In the genomic region with DNA sequence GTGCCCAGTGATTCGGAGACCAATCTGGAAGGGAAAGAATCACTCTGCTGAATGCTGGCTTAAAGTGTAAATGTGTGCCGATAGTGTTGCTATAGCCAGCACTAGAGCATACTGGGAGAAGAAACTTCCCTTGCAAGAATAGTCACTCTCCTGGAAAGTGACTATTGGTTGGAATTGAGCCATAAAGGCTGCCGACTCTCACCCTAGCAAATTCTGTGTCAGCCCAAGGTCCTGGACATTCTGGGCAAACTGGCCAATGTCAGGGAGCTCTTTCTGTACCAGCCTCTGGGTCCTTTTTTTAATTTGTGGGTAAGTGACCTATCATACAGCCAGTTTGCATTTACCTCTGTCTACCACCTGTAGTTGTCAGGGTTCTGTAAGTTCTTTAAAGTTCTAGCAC, we compare ENCODE assay signal across 27 cellular contexts. TPM values are rescaled to one million over a fixed set of nuclear protein-coding genes. Genes with fewer than 3 reads are reported as not detected.
DNase-seq lines count a peak whose midpoint lies in the region; ATAC-seq and TF ChIP-seq lines count a peak whose summit lies in the region.
"Had no signal": no experiment of that assay in that cellular context is flagged by ENCODE, and none has a peak within 500 bp of the region (broad histone marks: within the 10 kb centered on the region; RNA-seq: fewer than 3 reads in every experiment).

No MANE protein-coding gene starts in this region.

- ATAC-seq in GM21447 (IDR thresholded peaks at IDR 0.05; ENCODE audit: unreplicated experiment): no peak
- ATAC-seq: HCT116 had no signal

- H3K4me1 ChIP-seq in breast epithelium: no peaks in the 10 kb centered on the region
- H3K4me1 ChIP-seq: BE2C had no signal

- H3K4me3 Mint-ChIP-seq in osteocyte (ENCODE audit: unreplicated experiment): no peak overlapping the region
- H3K4me3 Mint-ChIP-seq: CD8-positive, alpha-beta memory T cell had no signal

- H3K4me3 ChIP-seq in breast epithelium: no peak overlapping the region
- H3K4me3 ChIP-seq: Peyer's patch had no signal

- in situ Hi-C loops in T47D (cut with HindIII; ENCODE audit: low pct_unique_long_range_greater_than_20kb, low sequenced_read_pairs): no loop called here

- TF ChIP-seq CTCF in breast epithelium (IDR thresholded peaks at IDR 0.05) (no peak), osteocyte (IDR thresholded peaks at IDR 0.05) (no peak)

- H3K27ac Mint-ChIP-seq in osteocyte (ENCODE audit: unreplicated experiment): no peak overlapping the region
- H3K27ac Mint-ChIP-seq: CD8-positive, alpha-beta memory T cell; IgD-negative memory B cell had no signal

- intact Hi-C loops in breast epithelium (cut with DNase I; ENCODE audit: low total_unique reads): no loop called here

- DNase-seq in T47D (ENCODE audit: low read depth in 1 of 2, low spot score in 1 of 2): peak; percentile 20 to 55
- no peak for DNase-seq in breast epithelium (ENCODE audit: low spot score in 2 of 2)
- peak; percentile 80 for DNase-seq in kidney tubule cell (ENCODE audit: low spot score)
- peak; percentile 48 for DNase-seq in osteocyte (ENCODE audit: extremely low spot score, unreplicated experiment)
- no peak for DNase-seq in hippocampal formation (lab: John Stamatoyannopoulos, UW)
- DNase-seq in NCI-H1694 (lab: John Stamatoyannopoulos, UW): no peak
- DNase-seq: BE2C; CD8-positive, alpha-beta memory T cell; DND-41; MM.1S; NCI-H1417; NCI-H1694 treated with DMSO at 0.1 percent for 48 hours; NCI-H2081 treated with DMSO at 0.1 percent for 48 hours; NCI-H2171; NCI-H226; NCI-H510A; NCI-H69; OCI-M1; Peyer's patch; SIG-M5 had no signal

- H3K27me3 ChIP-seq in breast epithelium: peaks cover 0 to 51% of the 10 kb centered on the region in 2 donors
- H3K27me3 ChIP-seq: Peyer's patch had no signal

- H3K4me1 Mint-ChIP-seq in osteocyte (ENCODE audit: unreplicated experiment): peaks cover 28% of the 10 kb centered on the region
- H3K4me1 Mint-ChIP-seq: CD14-positive monocyte; CD8-positive, alpha-beta memory T cell had no signal

- H3K36me3 ChIP-seq in breast epithelium: no peaks in the 10 kb centered on the region
- H3K36me3 ChIP-seq: BE2C, Peyer's patch had no signal

- H3K9me3 Mint-ChIP-seq in osteocyte (ENCODE audit: unreplicated experiment): no peaks in the 10 kb centered on the region
- H3K9me3 Mint-ChIP-seq: CD14-positive monocyte; CD8-positive, alpha-beta memory T cell; IgD-negative memory B cell had no signal

- no peaks in the 10 kb centered on the region for H3K36me3 Mint-ChIP-seq in osteocyte (ENCODE audit: unreplicated experiment)
- H3K36me3 Mint-ChIP-seq: CD14-positive monocyte; CD8-positive, alpha-beta memory T cell; IgD-negative memory B cell had no signal

- no peak overlapping the region for H3K27ac ChIP-seq in breast epithelium
- H3K27ac ChIP-seq: 22Rv1, KMS-11 had no signal

- H3K27me3 Mint-ChIP-seq in osteocyte (ENCODE audit: unreplicated experiment): no peaks in the 10 kb centered on the region

- no peaks in the 10 kb centered on the region for H3K9me3 ChIP-seq in breast epithelium
- H3K9me3 ChIP-seq: Peyer's patch had no signal

- no peak for TF ChIP-seq POLR2A in breast epithelium (IDR thresholded peaks at IDR 0.05)

RNA-seq across cellular contexts. Expression of a gene that starts 44.3 kb away (rescaled TPM):
- under 1 TPM in 1 of 3 donors, not detected in 2; 0.33 TPM for total RNA-seq in breast epithelium
- 7.3 and 8.1 TPM in 2 replicates for total RNA-seq in osteocyte
- total RNA-seq: H4 had no signal

Comparison
In these comparisons a context has a peak if more than half of its experiments do, and no peak if none do; other contexts are left out.
1. DNase-seq: peak in T47D (2 of 2), kidney tubule cell (single experiment) and osteocyte (single experiment); none in breast epithelium (0 of 2), hippocampal formation (0 of 2) and NCI-H1694 (single experiment).